Comparison of ENCODE assay signal across 8 cellular contexts in genomic region chr10:84026821-84027257, GRCh38.
DNase-seq lines count a peak whose midpoint lies in the region; ATAC-seq and TF ChIP-seq lines count a peak whose summit lies in the region.

No MANE protein-coding gene starts in this region.

- H2AK5ac ChIP-seq in IMR-90 (ENCODE audit: low read depth, low read length): no peak overlapping the region

- peak; percentile 24; the same call in 1 of the 2 replicates for TF ChIP-seq RAD21 in IMR-90 (IDR thresholded peaks at IDR 0.05; ENCODE audit: low read length)

- BruUV-seq in IMR-90 (replicated peaks; lab: Mats Ljungman, UMichigan): no TSS peak

- H3K9me3 ChIP-seq in IMR-90 (ENCODE audit: control insufficient read depth, insufficient read depth, low read length) (no peaks in the 10 kb centered on the region), mucosa of descending colon (no peaks in the 10 kb centered on the region)

- dilution Hi-C loops in IMR-90 (cut with HindIII; ENCODE audit: low sequenced_read_pairs, unreplicated experiment): no loop called here

- no peak overlapping the region for H3K4ac ChIP-seq in IMR-90 (ENCODE audit: low read depth, low read length)

- H3K4me1 ChIP-seq in IMR-90 (ENCODE audit: control insufficient read depth, insufficient read depth, low read length): no peaks in the 10 kb centered on the region
- no peaks in the 10 kb centered on the region for H3K4me1 ChIP-seq in mucosa of descending colon (ENCODE audit: low read depth)

- no peak for ATAC-seq in IMR-90 (ENCODE audit: low read depth)
- ATAC-seq in mucosa of descending colon: peak; percentile 36
- no peak for ATAC-seq in GM18498 (IDR thresholded peaks at IDR 0.05; ENCODE audit: unreplicated experiment)
- ATAC-seq in HG03175 (IDR thresholded peaks at IDR 0.05; ENCODE audit: unreplicated experiment): no peak

- no peaks in the 10 kb centered on the region for H3K79me1 ChIP-seq in IMR-90 (ENCODE audit: low read depth in 1 of 2, low read length in 2 of 2)

- no peak overlapping the region for H3K14ac ChIP-seq in IMR-90 (replicated peaks; ENCODE audit: low read depth, low read length)

- no peak overlapping the region for H4K91ac ChIP-seq in IMR-90 (ENCODE audit: insufficient read depth, low read depth, low read length)

- no peak overlapping the region for H3K56ac ChIP-seq in IMR-90 (ENCODE audit: extremely low read depth, insufficient read depth, low read length)

- no peak overlapping the region for H3K9ac ChIP-seq in IMR-90 (ENCODE audit: low read depth, low read length)

- H4K5ac ChIP-seq in IMR-90 (ENCODE audit: low read depth, low read length): no peak overlapping the region

- no peak overlapping the region for H2BK5ac ChIP-seq in IMR-90 (ENCODE audit: low read depth, low read length, poor library complexity, severe bottlenecking)

- no peaks in the 10 kb centered on the region for H3K36me3 ChIP-seq in IMR-90 (ENCODE audit: control insufficient read depth, insufficient read depth, low read length)
- H3K36me3 ChIP-seq in mucosa of descending colon (ENCODE audit: low read depth): no peaks in the 10 kb centered on the region

- no peak for TF ChIP-seq POLR2A in IMR-90 (IDR thresholded peaks at IDR 0.05; ENCODE audit: low read depth, low read length)

- in situ Hi-C loops in IMR-90 (cut with MboI; ENCODE audit: low sequenced_read_pairs): no loop called here

- DNase-seq in NOMO-1 treated with DMSO at 0.1 percent for 48 hours (lab: John Stamatoyannopoulos, UW; ENCODE audit: unreplicated experiment) (peak; percentile 14), NOMO-1 treated with dmso at 0.1 percent for 144 hours (lab: John Stamatoyannopoulos, UW; ENCODE audit: unreplicated experiment) (no peak), IMR-90 (peak; percentile 1), amniotic epithelial cell (ENCODE audit: low read depth) (peak; percentile 7), mucosa of descending colon (peak in 1 of 3 donors; percentile 46)
- DNase-seq in activated CD8-positive, alpha-beta memory T cell treated with anti-CD3 and anti-CD28 coated beads for 24 hours: no peak

- no peaks in the 10 kb centered on the region for H3K27me3 ChIP-seq in IMR-90 (ENCODE audit: control insufficient read depth, insufficient read depth, low read length)

- H3K27ac ChIP-seq in IMR-90 (ENCODE audit: insufficient read depth, low read length): no peak overlapping the region

- no peak overlapping the region for H3K23ac ChIP-seq in IMR-90 (ENCODE audit: low read depth, low read length)

- no peak overlapping the region for H2AFZ ChIP-seq in IMR-90 (replicated peaks; ENCODE audit: low read length, poor library complexity)

- intact Hi-C loops in IMR-90 (cut with micrococcal nuclease): no loop called here
- intact Hi-C loops in mucosa of descending colon (cut with DNase I, micrococcal nuclease): no loop called here

- no peak overlapping the region for H3K4me3 ChIP-seq in IMR-90 (ENCODE audit: insufficient read depth, low read depth, low read length)
- no peak overlapping the region for H3K4me3 ChIP-seq in mucosa of descending colon

- POLR2A ChIA-PET in IMR-90 (lab: Charles Lee; ENCODE audit: unreplicated experiment): no interaction called here

- H4K8ac ChIP-seq in IMR-90 (ENCODE audit: low read depth in 2 of 2, low read length in 2 of 2): no peak overlapping the region

- TF ChIP-seq CTCF in IMR-90 (conservative IDR thresholded peaks at IDR 0.05; ENCODE audit: low read depth, low read length): peak; percentile 51
- peak; percentile 45 for TF ChIP-seq CTCF in mucosa of descending colon (IDR thresholded peaks at IDR 0.05)

- H2AK9ac ChIP-seq in IMR-90 (replicated peaks; ENCODE audit: low read depth, low read length, poor library complexity): no peak overlapping the region

- no peak overlapping the region for H2BK15ac ChIP-seq in IMR-90 (ENCODE audit: low read depth, low read length)

- CTCF ChIA-PET in IMR-90 (lab: Yijun Ruan, JAX): interaction anchor here (0.5 to 0.6 kb wide), 2 partner anchors 74 to 317 kb away, joined by 3 to 4 read pairs; no protein-coding TSS in a partner anchor

- H3K4me2 ChIP-seq in IMR-90 (ENCODE audit: low read depth, low read length): no peak overlapping the region

- no peaks in the 10 kb centered on the region for H3K9me1 ChIP-seq in IMR-90 (ENCODE audit: insufficient read depth, low read length)

- no peak overlapping the region for H3K18ac ChIP-seq in IMR-90 (ENCODE audit: low read depth, low read length)

- no peak overlapping the region for H2BK120ac ChIP-seq in IMR-90 (ENCODE audit: low read depth, low read length)

- no peaks in the 10 kb centered on the region for H4K20me1 ChIP-seq in IMR-90 (ENCODE audit: insufficient read depth, low read length)

- no peak overlapping the region for H2BK20ac ChIP-seq in IMR-90 (ENCODE audit: low read depth, low read length)

TF ChIP-seq in IMR-90, 13 proteins besides CTCF, POLR2A, EP300 and RAD21:
- TF ChIP-seq SMC3 (IDR thresholded peaks at IDR 0.05; ENCODE audit: low read depth, low read length) (peak; percentile 25; the same call in 1 of the 2 replicates), MXI1 (IDR thresholded peaks at IDR 0.05; ENCODE audit: borderline replicate concordance, low read depth, low read length) (no peak)

Comparison
In these comparisons a context has a peak if more than half of its experiments do, and no peak if none do; other contexts are left out.
1. DNase-seq: peak in NOMO-1 treated with DMSO at 0.1 percent for 48 hours (single experiment), IMR-90 (single experiment) and amniotic epithelial cell (single experiment); none in NOMO-1 treated with dmso at 0.1 percent for 144 hours (single experiment) and activated CD8-positive, alpha-beta memory T cell treated with anti-CD3 and anti-CD28 coated beads for 24 hours (single experiment).